12 cellular contexts compared by ENCODE assay signal in genomic region chr16:81716478-81717210, GRCh38.
A peak's percentile ranks its signal among the peaks of the same experiment; 100 is the strongest.
DNase-seq lines count a peak whose midpoint lies in the region; ATAC-seq and TF ChIP-seq lines count a peak whose summit lies in the region.
"Had no signal": no experiment of that assay in that cellular context is flagged by ENCODE, and none has a peak within 500 bp of the region (broad histone marks: within the 10 kb centered on the region; RNA-seq: fewer than 3 reads in every experiment).

No MANE protein-coding gene starts in this region.

- intact Hi-C loops in colonic mucosa (cut with DNase I) (no loop called here), left colon (cut with DNase I, micrococcal nuclease) (no loop called here)

- H3K27me3 ChIP-seq in colonic mucosa = no peaks in the 10 kb centered on the region

- no peak for DNase-seq in activated naive CD8-positive, alpha-beta T cell treated with anti-CD3 and anti-CD28 coated beads, Interleukin-2, amount 50 U/mL, for 24 hours
- DNase-seq in T-cell (peak in 15 of 34 experiments; percentile 19 to 46 (median 28)), colonic mucosa (no peak), SIG-M5 treated with dmso at 0.1 percent for 504 hours (lab: John Stamatoyannopoulos, UW; ENCODE audit: unreplicated experiment) (no peak), left colon (no peak)
- peak; percentile 14 for DNase-seq in stimulated activated naive B cell treated with anti-CD40 and anti-IgM and Interleukin-4, amounts not matched to agents 10 μg/mL and 1 μg/mL and 100 μg/mL, for 72 hours
- DNase-seq: activated CD4-positive, alpha-beta T cell treated with anti-CD3 and anti-CD28 coated beads for 4 hours; NCI-H345; stimulated activated CD4-positive, alpha-beta T cell treated with anti-CD3 and anti-CD28 coated beads, Interleukin-2, amount 100 ng/mL, for 48 hours had no signal

- H3K27ac Mint-ChIP-seq in activated naive CD8-positive, alpha-beta T cell = peak overlapping the region; percentile 66
- H3K27ac Mint-ChIP-seq in activated naive CD8-positive, alpha-beta T cell treated with anti-CD3 and anti-CD28 coated beads, Interleukin-2, amount 50 U/mL, for 24 hours = no peak overlapping the region
- peak overlapping the region; percentile 77 to 98 for H3K27ac Mint-ChIP-seq in T-cell
- peak overlapping the region; percentile 31 for H3K27ac Mint-ChIP-seq in stimulated activated naive B cell treated with anti-CD40 and anti-IgM and Interleukin-4, amounts not matched to agents 10 μg/mL and 1 μg/mL and 100 μg/mL, for 72 hours

- peak overlapping the region; percentile 49 for H3K4me3 Mint-ChIP-seq in activated naive CD8-positive, alpha-beta T cell
- no peak overlapping the region for H3K4me3 Mint-ChIP-seq in activated naive CD8-positive, alpha-beta T cell treated with anti-CD3 and anti-CD28 coated beads, Interleukin-2, amount 50 U/mL, for 24 hours
- H3K4me3 Mint-ChIP-seq in T-cell = peak overlapping the region; percentile 41 to 78 (median 64)
- H3K4me3 Mint-ChIP-seq in stimulated activated naive B cell treated with anti-CD40 and anti-IgM and Interleukin-4, amounts not matched to agents 10 μg/mL and 1 μg/mL and 100 μg/mL, for 72 hours = peak overlapping the region in 1 of 2 donors; percentile 31

- no peaks in the 10 kb centered on the region for H3K9me3 ChIP-seq in HEK293 (ENCODE audit: control insufficient read depth, insufficient read depth, low read depth, low read length)
- H3K9me3 ChIP-seq in colonic mucosa = no peaks in the 10 kb centered on the region

- H3K36me3 ChIP-seq in HEK293 (ENCODE audit: control insufficient read depth in 2 of 2, insufficient read depth in 1 of 2, low read length in 2 of 2) (no peaks in the 10 kb centered on the region), colonic mucosa (no peaks in the 10 kb centered on the region)

- POLR2A ChIA-PET in HEK293 (lab: Yijun Ruan, JAX) (interaction anchor here (0.7 kb wide), 1 partner anchor 38 kb away, joined by 4 read pairs; no protein-coding TSS in a partner anchor), T-cell (lab: Charles Lee) (interaction anchor here in 1 of 2 donors (1.0 kb wide), 1 partner anchor 195 kb away, joined by 4 read pairs; no protein-coding TSS in a partner anchor)

- H3K4me3 ChIP-seq in HEK293 (ENCODE audit: low read depth, low read length) = no peak overlapping the region
- no peak overlapping the region for H3K4me3 ChIP-seq in colonic mucosa

- H3K4me1 ChIP-seq in HEK293 (ENCODE audit: control insufficient read depth, insufficient read depth, low read length) (no peaks in the 10 kb centered on the region), colonic mucosa (no peaks in the 10 kb centered on the region)

- no peaks in the 10 kb centered on the region for H3K36me3 Mint-ChIP-seq in activated naive CD8-positive, alpha-beta T cell
- H3K36me3 Mint-ChIP-seq in activated naive CD8-positive, alpha-beta T cell treated with anti-CD3 and anti-CD28 coated beads, Interleukin-2, amount 50 U/mL, for 24 hours (ENCODE audit: low read depth) = no peaks in the 10 kb centered on the region
- peaks cover 3% of the 10 kb centered on the region for H3K36me3 Mint-ChIP-seq in T-cell
- peaks cover 5 to 8% of the 10 kb centered on the region in 2 donors for H3K36me3 Mint-ChIP-seq in stimulated activated naive B cell treated with anti-CD40 and anti-IgM and Interleukin-4, amounts not matched to agents 10 μg/mL and 1 μg/mL and 100 μg/mL, for 72 hours

- no peak overlapping the region for H3K27ac ChIP-seq in HEK293 (ENCODE audit: extremely low read depth, low read depth, low read length)
- no peak overlapping the region for H3K27ac ChIP-seq in colonic mucosa
- H3K27ac ChIP-seq: C4-2B had no signal

- no peak overlapping the region for H3K9ac ChIP-seq in colonic mucosa (ENCODE audit: low read depth in 2 of 2, low read length in 2 of 2)

- CTCF ChIA-PET in HEK293 (lab: Yijun Ruan, JAX) = no interaction called here
- CTCF ChIA-PET in T-cell (lab: Charles Lee) = interaction anchor here (0.7 to 0.8 kb wide), 3 partner anchors 14 to 282 kb away, joined by 4 to 9 read pairs (median 7); no protein-coding TSS in a partner anchor

- H3K9me3 Mint-ChIP-seq in activated naive CD8-positive, alpha-beta T cell (ENCODE audit: low read depth) = no peaks in the 10 kb centered on the region
- peaks cover 3% of the 10 kb centered on the region for H3K9me3 Mint-ChIP-seq in activated naive CD8-positive, alpha-beta T cell treated with anti-CD3 and anti-CD28 coated beads, Interleukin-2, amount 50 U/mL, for 24 hours
- H3K9me3 Mint-ChIP-seq in T-cell = peaks cover 0 to 5% (median 0%) of the 10 kb centered on the region in 3 donors
- peaks cover 5 to 15% of the 10 kb centered on the region in 2 donors for H3K9me3 Mint-ChIP-seq in stimulated activated naive B cell treated with anti-CD40 and anti-IgM and Interleukin-4, amounts not matched to agents 10 μg/mL and 1 μg/mL and 100 μg/mL, for 72 hours

- peaks cover 44% of the 10 kb centered on the region for H3K4me1 Mint-ChIP-seq in activated naive CD8-positive, alpha-beta T cell (ENCODE audit: low read depth)
- H3K4me1 Mint-ChIP-seq in activated naive CD8-positive, alpha-beta T cell treated with anti-CD3 and anti-CD28 coated beads, Interleukin-2, amount 50 U/mL, for 24 hours = peaks cover 42% of the 10 kb centered on the region
- peaks cover 51 to 61% (median 55%) of the 10 kb centered on the region in 3 donors for H3K4me1 Mint-ChIP-seq in T-cell
- peaks cover 36 to 53% of the 10 kb centered on the region in 2 donors for H3K4me1 Mint-ChIP-seq in stimulated activated naive B cell treated with anti-CD40 and anti-IgM and Interleukin-4, amounts not matched to agents 10 μg/mL and 1 μg/mL and 100 μg/mL, for 72 hours

- no peak for ATAC-seq in activated naive CD8-positive, alpha-beta T cell treated with anti-CD3 and anti-CD28 coated beads, Interleukin-2, amount 50 U/mL, for 24 hours
- ATAC-seq in T-cell (replicated peaks in 1 of 4) (no peak), left colon (no peak)
- ATAC-seq in stimulated activated naive B cell treated with anti-CD40 and anti-IgM and Interleukin-4, amounts not matched to agents 10 μg/mL and 1 μg/mL and 100 μg/mL, for 72 hours (replicated peaks) = peak; percentile 56 to 64

- TF ChIP-seq CTCF in HEK293 (tag by site-specific recombination; IDR thresholded peaks at IDR 0.05) (no peak), colonic mucosa (IDR thresholded peaks at IDR 0.05) (no peak)

- H3K27me3 Mint-ChIP-seq in activated naive CD8-positive, alpha-beta T cell = no peaks in the 10 kb centered on the region
- H3K27me3 Mint-ChIP-seq in activated naive CD8-positive, alpha-beta T cell treated with anti-CD3 and anti-CD28 coated beads, Interleukin-2, amount 50 U/mL, for 24 hours = no peaks in the 10 kb centered on the region
- no peaks in the 10 kb centered on the region for H3K27me3 Mint-ChIP-seq in T-cell
- H3K27me3 Mint-ChIP-seq in stimulated activated naive B cell treated with anti-CD40 and anti-IgM and Interleukin-4, amounts not matched to agents 10 μg/mL and 1 μg/mL and 100 μg/mL, for 72 hours = no peaks in the 10 kb centered on the region

TF ChIP-seq in HEK293, 187 proteins besides CTCF, POLR2A, EP300 and RAD21:
- TF ChIP-seq TCF7L2 (IDR thresholded peaks at IDR 0.05; ENCODE audit: borderline replicate concordance, low read depth, low read length) (no peak), ZNF658 (tag by site-specific recombination; IDR thresholded peaks at IDR 0.05) (no peak), ZNF549 (tag by site-specific recombination; IDR thresholded peaks at IDR 0.05) (no peak), ZSCAN30 (tag by site-specific recombination; IDR thresholded peaks at IDR 0.05) (no peak), ZBTB17 (tag by site-specific recombination; IDR thresholded peaks at IDR 0.05) (peak; percentile 46; the same call in 1 of the 2 replicates), PRDM2 (tag by site-specific recombination; IDR thresholded peaks at IDR 0.05; ENCODE audit: borderline replicate concordance) (no peak)

Comparison
In these comparisons a context has a peak if more than half of its experiments do, and no peak if none do; other contexts are left out.
1. ATAC-seq: peak in stimulated activated naive B cell treated with anti-CD40 and anti-IgM and Interleukin-4, amounts not matched to agents 10 μg/mL and 1 μg/mL and 100 μg/mL, for 72 hours (2 of 2); none in activated naive CD8-positive, alpha-beta T cell treated with anti-CD3 and anti-CD28 coated beads, Interleukin-2, amount 50 U/mL, for 24 hours (single experiment), T-cell (0 of 4) and left colon (single experiment).